ENCODE assay signal across 15 cellular contexts in the genomic region with DNA sequence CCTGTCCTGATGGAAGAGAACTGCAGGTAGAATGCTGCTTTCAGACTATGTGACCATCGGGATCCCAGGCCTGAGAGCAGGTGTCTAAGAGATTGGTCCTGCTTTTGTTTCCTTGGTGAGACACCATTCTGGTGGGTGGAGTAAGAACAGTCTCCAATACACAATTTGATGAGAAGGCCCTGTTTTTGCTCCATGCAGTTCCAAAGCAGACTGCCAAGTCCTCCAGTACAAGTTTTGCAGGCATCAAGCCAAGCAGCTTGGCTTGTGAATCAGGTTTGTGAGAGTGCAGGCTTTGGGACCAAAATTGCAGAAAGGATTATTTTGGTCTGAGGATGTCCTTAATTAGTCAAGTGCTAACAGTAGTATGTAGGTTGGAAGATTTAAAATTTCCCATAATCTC.
DNase-seq lines count a peak whose midpoint lies in the region; ATAC-seq and TF ChIP-seq lines count a peak whose summit lies in the region.
"Had no signal": no experiment of that assay in that cellular context is flagged by ENCODE, and none has a peak within 500 bp of the region (broad histone marks: within the 10 kb centered on the region; RNA-seq: fewer than 3 reads in every experiment).

No MANE protein-coding gene starts in this region.

- intact Hi-C loops in testis (cut with DNase I; ENCODE audit: low total_unique reads) = no loop called here

- H3K27ac ChIP-seq in testis = no peak overlapping the region
- H3K27ac ChIP-seq: HL-60 had no signal

- no peak for ATAC-seq in GM18505 (IDR thresholded peaks at IDR 0.05; ENCODE audit: unreplicated experiment)
- ATAC-seq: GM12878 had no signal

- DNase-seq in NCI-H1694 (lab: John Stamatoyannopoulos, UW) = peak; percentile 8
- DNase-seq in NCI-H1694 treated with DMSO at 0.1 percent for 48 hours (lab: John Stamatoyannopoulos, UW) = no peak
- peak; percentile 17 for DNase-seq in cerebellum (ENCODE audit: low spot score)
- DNase-seq in lung microvascular endothelial cell (ENCODE audit: low read depth in 2 of 2) = peak; percentile 6 to 48
- DNase-seq in testis = peak; percentile 81
- DNase-seq in NCI-H774 (lab: John Stamatoyannopoulos, UW) = no peak
- DNase-seq in kidney tubule cell (ENCODE audit: low spot score) = no peak
- DNase-seq: activated gamma-delta T cell treated with Interleukin-2 at 50 U/mL for 16 hours, foreskin melanocyte, GOT3, NCI-H446 treated with DMSO at 0.1 percent for 48 hours, retina had no signal

- no peak for TF ChIP-seq CTCF in testis (IDR thresholded peaks at IDR 0.05)

- no peaks in the 10 kb centered on the region for H3K27me3 ChIP-seq in testis

- no peaks in the 10 kb centered on the region for H3K36me3 ChIP-seq in testis (ENCODE audit: low read depth, missing control alignments)

- peaks cover 9% of the 10 kb centered on the region for H3K4me1 ChIP-seq in testis

- 56 to 65% methylated on average over 1 of the region's 1 CpG for WGBS in testis, 2 donors

- no peak for TF ChIP-seq POLR2A in testis (IDR thresholded peaks at IDR 0.05)
- TF ChIP-seq POLR2A in GM18505 (IDR thresholded peaks at IDR 0.05; ENCODE audit: borderline replicate concordance, extremely low read depth, insufficient read depth, insufficient read length) = no peak

- H3K9me3 ChIP-seq in testis = no peaks in the 10 kb centered on the region

- no peak overlapping the region for H3K4me3 ChIP-seq in testis
- H3K4me3 ChIP-seq: GM12878 had no signal

Comparison
In these comparisons a context has a peak if more than half of its experiments do, and no peak if none do; other contexts are left out.
1. DNase-seq: peak in NCI-H1694 (single experiment), cerebellum (single experiment), lung microvascular endothelial cell (2 of 2) and testis (single experiment); none in NCI-H1694 treated with DMSO at 0.1 percent for 48 hours (single experiment), NCI-H774 (single experiment) and kidney tubule cell (single experiment).